Comparison of ENCODE assay signal across 8 cellular contexts in genomic region chr16:4306439-4307214, GRCh38. TPM values are rescaled to one million over a fixed set of nuclear protein-coding genes. Genes with fewer than 3 reads are reported as not detected.
DNase-seq lines count a peak whose midpoint lies in the region; ATAC-seq and TF ChIP-seq lines count a peak whose summit lies in the region.

No MANE protein-coding gene starts in this region.

- TF ChIP-seq EP300 in transverse colon (IDR thresholded peaks at IDR 0.05; ENCODE audit: low read depth), result no peak

- H3K4me3 ChIP-seq in body of pancreas (no peak overlapping the region), lung (peak overlapping the region; percentile 49), transverse colon (peak overlapping the region in 3 of 4 donors; percentile 42 to 70 (median 53))

- H3K27ac ChIP-seq in body of pancreas (peak overlapping the region; percentile 27 to 86 (median 75)), lung (ENCODE audit: low read depth in 1 of 2, low read length in 1 of 2) (peak overlapping the region; percentile 62 to 89), transverse colon (peak overlapping the region; percentile 85 to 93 (median 86))

- H3K27me3 ChIP-seq in body of pancreas, result no peaks in the 10 kb centered on the region
- no peaks in the 10 kb centered on the region for H3K27me3 ChIP-seq in lung (ENCODE audit: control insufficient read depth, insufficient read depth)
- H3K27me3 ChIP-seq in transverse colon, result no peaks in the 10 kb centered on the region

- intact Hi-C loops in body of pancreas (cut with DNase I) (no loop called here), transverse colon (cut with DNase I; ENCODE audit: low total_unique reads) (no loop called here)

- DNase-seq in NCI-H1436 (lab: John Stamatoyannopoulos, UW) (peak; percentile 29), NCI-H1436 treated with DMSO at 0.1 percent for 48 hours (lab: John Stamatoyannopoulos, UW) (no peak), RPMI8226 (peak; percentile 88), body of pancreas (no peak), lung (ENCODE audit: low spot score) (no peak), transverse colon (no peak), Kasumi-1 (lab: John Stamatoyannopoulos, UW) (no peak)

- peaks cover 34% of the 10 kb centered on the region for H3K4me1 ChIP-seq in body of pancreas
- peaks cover 0 to 6% of the 10 kb centered on the region in 2 donors for H3K4me1 ChIP-seq in lung (ENCODE audit: control insufficient read depth in 2 of 2, insufficient read depth in 2 of 2, low read length in 2 of 2)
- H3K4me1 ChIP-seq in transverse colon, result peaks cover 6 to 20% (median 8%) of the 10 kb centered on the region in 4 donors

- no peaks in the 10 kb centered on the region for H3K9me3 ChIP-seq in body of pancreas
- H3K9me3 ChIP-seq in lung (ENCODE audit: control insufficient read depth in 2 of 2, insufficient read depth in 1 of 2, low read length in 1 of 2), result no peaks in the 10 kb centered on the region
- no peaks in the 10 kb centered on the region for H3K9me3 ChIP-seq in transverse colon

- in situ Hi-C loops in transverse colon (cut with MboI; ENCODE audit: low pct_ligation_motif_present in 1 of 4, low pct_unique_long_range_greater_than_20kb in 1 of 4, low sequenced_read_pairs in 3 of 4), result no loop called here

- no peaks in the 10 kb centered on the region for H3K36me3 ChIP-seq in body of pancreas (replicated peaks in 1 of 2; ENCODE audit: insufficient read depth in 1 of 2, low read depth in 2 of 2)
- no peaks in the 10 kb centered on the region for H3K36me3 ChIP-seq in lung (ENCODE audit: control insufficient read depth in 2 of 2, insufficient read depth in 2 of 2, low read length in 2 of 2)
- H3K36me3 ChIP-seq in transverse colon, result no peaks in the 10 kb centered on the region

- TF ChIP-seq POLR2A in body of pancreas (IDR thresholded peaks at IDR 0.05) (no peak), transverse colon (IDR thresholded peaks at IDR 0.05) (no peak)

- WGBS in body of pancreas, 2 donors, result 53 to 64% methylated on average over 9 to 16 of the region's 16 CpGs
- 58 to 60% methylated on average over 16 of the region's 16 CpGs for WGBS in lung, 2 donors
- WGBS in transverse colon (ENCODE audit: low coverage in 1 of 2), 2 donors, result 45 to 82% methylated on average over 2 to 11 of the region's 16 CpGs

- ATAC-seq in body of pancreas (no peak), lung (ENCODE audit: insufficient read depth, low FRiP score) (no peak), GM19452 (IDR thresholded peaks at IDR 0.05; ENCODE audit: unreplicated experiment) (no peak)

- TF ChIP-seq CTCF in body of pancreas (IDR thresholded peaks at IDR 0.05) (no peak), lung (IDR thresholded peaks at IDR 0.05; ENCODE audit: control extremely low read depth, extremely low read depth) (no peak), transverse colon (IDR thresholded peaks at IDR 0.05) (no peak)

RNA-seq across cellular contexts. Expression of gene GLIS2, which starts 9.2 kb away (rescaled TPM):
- 1 to 10 TPM; 6.0 to 6.3 TPM for total RNA-seq in body of pancreas
- total RNA-seq in lung, result 10 to 100 TPM in 1 of 2 donors, 1 to 10 TPM in 1; 8.8 to 25.5 TPM
- polyA plus RNA-seq in lung, result 10 to 100 TPM; 14.8 to 15.1 TPM
- total RNA-seq in transverse colon, result 1 to 10 TPM in 3 of 4 donors, under 1 TPM in 1; 0.68 to 5.0 (median 1.8) TPM

RNA-seq across cellular contexts. Expression of gene TFAP4, which starts 33.8 kb away (rescaled TPM):
- total RNA-seq in body of pancreas (10 to 100 TPM in 1 of 2 donors, 1 to 10 TPM in 1; 8.3 to 18.8 TPM), lung (10 to 100 TPM in 1 of 2 donors, 1 to 10 TPM in 1; 9.7 to 12.3 TPM), transverse colon (1 to 10 TPM; 4.6 to 8.4 (median 6.3) TPM)
- polyA plus RNA-seq in lung, result 10 to 100 TPM in 1 of 2 donors, 1 to 10 TPM in 1; 5.7 to 10.5 TPM

RNA-seq across cellular contexts. Expression of gene PAM16, which starts 44.5 kb away (rescaled TPM):
- total RNA-seq in body of pancreas, result 10 to 100 TPM; 25.9 to 27.7 TPM
- 10 to 100 TPM; 23.0 to 55.2 TPM for total RNA-seq in lung
- 100 to 1,000 TPM in 1 of 2 donors, 10 to 100 TPM in 1; 62.2 to 183 TPM for polyA plus RNA-seq in lung
- 10 to 100 TPM; 26.5 to 40.5 (median 29.2) TPM for total RNA-seq in transverse colon

Comparison
In these comparisons a context has a peak if more than half of its experiments do, and no peak if none do; other contexts are left out.
1. DNase-seq: peak in NCI-H1436 (single experiment) and RPMI8226 (single experiment); none in NCI-H1436 treated with DMSO at 0.1 percent for 48 hours (single experiment), body of pancreas (0 of 4), lung (single experiment), transverse colon (single experiment) and Kasumi-1 (0 of 2).
2. H3K4me3 ChIP-seq: peak in lung (single experiment) and transverse colon (3 of 4); none in body of pancreas (0 of 2).
3. Peak in every context shown above with its lines, with median percentiles within 50 percentile points of each other: H3K27ac ChIP-seq.